Comparison of ENCODE assay signal across 1 cellular context in genomic region chr11:113884361-113884836, GRCh38.
TF ChIP-seq lines count a peak whose summit lies in the region.

No MANE protein-coding gene starts in this region.

TF ChIP-seq in WTC11, 78 proteins besides CTCF, POLR2A, EP300 and RAD21:
- TF ChIP-seq PRDM15 (CRISPR knock-in tag; IDR thresholded peaks at IDR 0.05) = no peak
- TF ChIP-seq ZNF416 (CRISPR knock-in tag; IDR thresholded peaks at IDR 0.05) = no peak
- TF ChIP-seq NR3C1 (CRISPR knock-in tag; conservative IDR thresholded peaks at IDR 0.05; ENCODE audit: low read depth) = no peak
- TF ChIP-seq, protein P1, sequence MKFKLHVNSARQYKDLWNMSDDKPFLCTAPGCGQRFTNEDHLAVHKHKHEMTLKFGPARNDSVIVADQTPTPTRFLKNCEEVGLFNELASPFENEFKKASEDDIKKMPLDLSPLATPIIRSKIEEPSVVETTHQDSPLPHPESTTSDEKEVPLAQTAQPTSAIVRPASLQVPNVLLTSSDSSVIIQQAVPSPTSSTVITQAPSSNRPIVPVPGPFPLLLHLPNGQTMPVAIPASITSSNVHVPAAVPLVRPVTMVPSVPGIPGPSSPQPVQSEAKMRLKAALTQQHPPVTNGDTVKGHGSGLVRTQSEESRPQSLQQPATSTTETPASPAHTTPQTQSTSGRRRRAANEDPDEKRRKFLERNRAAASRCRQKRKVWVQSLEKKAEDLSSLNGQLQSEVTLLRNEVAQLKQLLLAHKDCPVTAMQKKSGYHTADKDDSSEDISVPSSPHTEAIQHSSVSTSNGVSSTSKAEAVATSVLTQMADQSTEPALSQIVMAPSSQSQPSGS (CRISPR knock-in tag; IDR thresholded peaks at IDR 0.05; ENCODE audit: borderline replicate concordance, low read depth) = no peak
- no peak for TF ChIP-seq PREB (CRISPR knock-in tag; IDR thresholded peaks at IDR 0.05; ENCODE audit: borderline replicate concordance)
- TF ChIP-seq GABPB1 (CRISPR knock-in tag; IDR thresholded peaks at IDR 0.05) = peak; percentile 98
- TF ChIP-seq FOXP1 (CRISPR knock-in tag; IDR thresholded peaks at IDR 0.05; ENCODE audit: borderline replicate concordance) = no peak
- no peak for TF ChIP-seq PRRX2 (CRISPR knock-in tag; IDR thresholded peaks at IDR 0.05)
- no peak for TF ChIP-seq ZNF138 (CRISPR knock-in tag; conservative IDR thresholded peaks at IDR 0.05)
- TF ChIP-seq, protein P2, sequence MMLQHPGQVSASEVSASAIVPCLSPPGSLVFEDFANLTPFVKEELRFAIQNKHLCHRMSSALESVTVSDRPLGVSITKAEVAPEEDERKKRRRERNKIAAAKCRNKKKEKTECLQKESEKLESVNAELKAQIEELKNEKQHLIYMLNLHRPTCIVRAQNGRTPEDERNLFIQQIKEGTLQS (CRISPR knock-in tag; conservative IDR thresholded peaks at IDR 0.05) = peak; percentile 88
- TF ChIP-seq SP1 (CRISPR knock-in tag; conservative IDR thresholded peaks at IDR 0.05) = no peak
